ENCODE assay signal across 14 cellular contexts in genomic region chr3:71690222-71690821, GRCh38. TPM values are rescaled to one million over a fixed set of nuclear protein-coding genes. Genes with fewer than 3 reads are reported as not detected.
DNase-seq lines count a peak whose midpoint lies in the region; ATAC-seq, FAIRE-seq and TF ChIP-seq lines count a peak whose summit lies in the region.
"Had no signal": no experiment of that assay in that cellular context is flagged by ENCODE, and none has a peak within 500 bp of the region (broad histone marks: within the 10 kb centered on the region; RNA-seq: fewer than 3 reads in every experiment).

No MANE protein-coding gene starts in this region.

- H3K27ac ChIP-seq in CD8-positive, alpha-beta T cell (ENCODE audit: low read depth, low read length), result no peak overlapping the region
- no peak overlapping the region for H3K27ac ChIP-seq in neuronal stem cell (replicated peaks; ENCODE audit: low read length)
- H3K27ac ChIP-seq: skin epidermis had no signal

- H3K4ac ChIP-seq in neuronal stem cell (ENCODE audit: low read length), result no peak overlapping the region

- no peak overlapping the region for H3K4me3 ChIP-seq in CD8-positive, alpha-beta T cell (ENCODE audit: low read depth, low read length)
- H3K4me3 ChIP-seq in neuronal stem cell (ENCODE audit: low read length in 2 of 2), result no peak overlapping the region
- H3K4me3 ChIP-seq: skin epidermis had no signal

- peak overlapping the region; percentile 29 for H3K27ac Mint-ChIP-seq in CD8-positive, alpha-beta T cell
- no peak overlapping the region for H3K27ac Mint-ChIP-seq in CD14-positive monocyte
- H3K27ac Mint-ChIP-seq: immature natural killer cell had no signal

- CTCF ChIA-PET in CD8-positive, alpha-beta T cell (lab: Charles Lee), result no interaction called here

- H3K79me1 ChIP-seq in neuronal stem cell (ENCODE audit: low read depth, low read length), result no peaks in the 10 kb centered on the region

- no peak overlapping the region for H3K23ac ChIP-seq in neuronal stem cell (ENCODE audit: low read depth, low read length, poor library complexity)

- H2BK120ac ChIP-seq in neuronal stem cell (ENCODE audit: low read depth, low read length), result no peak overlapping the region

- POLR2A ChIA-PET in CD8-positive, alpha-beta T cell (lab: Charles Lee), result interaction anchor here (0.7 kb wide), 1 partner anchor 1140 kb away, joined by 4 read pairs; no protein-coding TSS in a partner anchor

- intact Hi-C loops in CD8-positive, alpha-beta T cell (cut with DNase I, micrococcal nuclease), result no loop called here
- intact Hi-C loops in CD14-positive monocyte (cut with micrococcal nuclease), result no loop called here

- TF ChIP-seq CTCF in CD8-positive, alpha-beta T cell (IDR thresholded peaks at IDR 0.05), result no peak
- no peak for TF ChIP-seq CTCF in CD14-positive monocyte (IDR thresholded peaks at IDR 0.05)

- no peak overlapping the region for H3K14ac ChIP-seq in neuronal stem cell (ENCODE audit: low read length)

- H3K27me3 Mint-ChIP-seq in CD8-positive, alpha-beta T cell (ENCODE audit: low read depth), result no peaks in the 10 kb centered on the region
- H3K27me3 Mint-ChIP-seq in CD14-positive monocyte (ENCODE audit: low read depth in 3 of 3), result no peaks in the 10 kb centered on the region

- no peak overlapping the region for H2BK12ac ChIP-seq in neuronal stem cell (ENCODE audit: low read length)

- H2AK5ac ChIP-seq in neuronal stem cell (ENCODE audit: low read depth, low read length), result no peak overlapping the region

- no peak overlapping the region for H3K4me2 ChIP-seq in neuronal stem cell (ENCODE audit: insufficient read depth, low read length, poor library complexity, severe bottlenecking)

- peaks cover 8% of the 10 kb centered on the region for H3K4me1 Mint-ChIP-seq in CD8-positive, alpha-beta T cell (ENCODE audit: low read depth)
- H3K4me1 Mint-ChIP-seq in CD14-positive monocyte, result no peaks in the 10 kb centered on the region

- H2BK15ac ChIP-seq in neuronal stem cell (ENCODE audit: low read length), result no peak overlapping the region

- H3K36me3 Mint-ChIP-seq in CD8-positive, alpha-beta T cell, result peaks cover 88% of the 10 kb centered on the region
- H3K36me3 Mint-ChIP-seq in CD14-positive monocyte, result peaks cover 71 to 92% of the 10 kb centered on the region in 2 donors

- DNase-seq in CD8-positive, alpha-beta T cell, result no peak
- DNase-seq in RCC 7860 (ENCODE audit: low spot score) (peak; percentile 60), fibroblast of peridontal ligament (ENCODE audit: extremely low read depth) (peak; percentile 51), neuronal stem cell (ENCODE audit: low spot score) (no peak), CD14-positive monocyte (ENCODE audit: low spot score) (no peak), DMS79 treated with DMSO at 0.1 percent for 48 hours (lab: John Stamatoyannopoulos, UW) (no peak)
- DNase-seq in activated CD4-positive, alpha-beta T cell treated with anti-CD3 and anti-CD28 coated beads for 4 hours, result no peak
- no peak for DNase-seq in activated effector memory CD4-positive, alpha-beta T cell treated with anti-CD3 and anti-CD28 coated beads, Interleukin-2, amount 50 U/mL, for 16 hours
- DNase-seq: activated CD4-positive, alpha-beta T cell treated with anti-CD3 and anti-CD28 coated beads for 1 hour; DMS79; immature natural killer cell; OCI-M1; stimulated activated naive CD4-positive, alpha-beta T cell treated with Interleukin-2 at 50 U/mL for 16 hours had no signal

- no peaks in the 10 kb centered on the region for H3K4me1 ChIP-seq in CD8-positive, alpha-beta T cell (ENCODE audit: insufficient read depth, low read length)
- H3K4me1 ChIP-seq in neuronal stem cell (ENCODE audit: control insufficient read depth in 2 of 2, insufficient read depth in 1 of 2, low read depth in 1 of 2, low read length in 2 of 2), result peaks cover 6 to 9% of the 10 kb centered on the region in 2 donors

- H3K27me3 ChIP-seq in CD8-positive, alpha-beta T cell (ENCODE audit: insufficient read depth, low read length), result no peaks in the 10 kb centered on the region
- no peaks in the 10 kb centered on the region for H3K27me3 ChIP-seq in neuronal stem cell (ENCODE audit: control insufficient read depth in 3 of 3, insufficient read depth in 3 of 3, low read depth in 1 of 3, low read length in 3 of 3)

- H3K9ac ChIP-seq in neuronal stem cell (ENCODE audit: low read depth, low read length, poor library complexity), result no peak overlapping the region

- no peak overlapping the region for H4K91ac ChIP-seq in neuronal stem cell (ENCODE audit: low read depth, low read length, poor library complexity)

- peak; percentile 93 for FAIRE-seq in RCC 7860 (lab: Jason Lieb, UNC)

- H3K36me3 ChIP-seq in CD8-positive, alpha-beta T cell (ENCODE audit: insufficient read depth, low read length), result peaks cover 21% of the 10 kb centered on the region
- no peaks in the 10 kb centered on the region for H3K36me3 ChIP-seq in neuronal stem cell (replicated peaks in 1 of 2; ENCODE audit: control insufficient read depth in 2 of 2, insufficient read depth in 2 of 2, low read length in 2 of 2)

- WGBS in neuronal stem cell (ENCODE audit: extremely low coverage in 2 of 2, insufficient read length in 2 of 2, insufficient replicate concordance in 1 of 2), 2 donors, result no CpG with 5 or more reads among the region's 4 CpGs

- no peak overlapping the region for H3K4me3 Mint-ChIP-seq in CD8-positive, alpha-beta T cell
- no peak overlapping the region for H3K4me3 Mint-ChIP-seq in CD14-positive monocyte
- H3K4me3 Mint-ChIP-seq: immature natural killer cell had no signal

- no peaks in the 10 kb centered on the region for H3K9me3 ChIP-seq in CD8-positive, alpha-beta T cell (ENCODE audit: low read length)
- no peaks in the 10 kb centered on the region for H3K9me3 ChIP-seq in neuronal stem cell (replicated peaks in 1 of 2; ENCODE audit: control insufficient read depth in 2 of 2, insufficient read depth in 1 of 2, low read depth in 1 of 2, low read length in 2 of 2)

- no peak overlapping the region for H2BK5ac ChIP-seq in neuronal stem cell (ENCODE audit: low read length)

- H2AFZ ChIP-seq in neuronal stem cell (ENCODE audit: low read length), result peak overlapping the region; percentile 8

- no peaks in the 10 kb centered on the region for H3K9me3 Mint-ChIP-seq in CD8-positive, alpha-beta T cell
- H3K9me3 Mint-ChIP-seq in CD14-positive monocyte, result no peaks in the 10 kb centered on the region
- H3K9me3 Mint-ChIP-seq: immature natural killer cell had no signal

- no peak overlapping the region for H4K8ac ChIP-seq in neuronal stem cell (ENCODE audit: low read depth, low read length)

- H3K18ac ChIP-seq in neuronal stem cell (ENCODE audit: low read length), result no peak overlapping the region

- ATAC-seq in CD8-positive, alpha-beta T cell, result no peak

RNA-seq across cellular contexts. Expression of gene EIF4E3, which starts 34.9 kb away (rescaled TPM):
- total RNA-seq in CD8-positive, alpha-beta T cell, result 10 to 100 TPM; 33.0 to 34.5 TPM
- 9.8 TPM for polyA plus RNA-seq in neuronal stem cell (2013, experiment 1 of 2)
- 10.8 TPM for polyA plus RNA-seq in neuronal stem cell (2013, experiment 2 of 2)
- polyA plus RNA-seq in CD14-positive monocyte, result 100 to 1,000 TPM in 1 of 2 donors, 10 to 100 TPM in 1; 58.6 to 111 TPM

Comparison
In these comparisons a context has a peak if more than half of its experiments do, and no peak if none do; other contexts are left out.
1. DNase-seq: peak in RCC 7860 (single experiment) and fibroblast of peridontal ligament (single experiment); none in CD8-positive, alpha-beta T cell (0 of 7), neuronal stem cell (single experiment), activated CD4-positive, alpha-beta T cell treated with anti-CD3 and anti-CD28 coated beads for 4 hours (0 of 2), CD14-positive monocyte (single experiment), activated effector memory CD4-positive, alpha-beta T cell treated with anti-CD3 and anti-CD28 coated beads, Interleukin-2, amount 50 U/mL, for 16 hours (single experiment) and DMS79 treated with DMSO at 0.1 percent for 48 hours (single experiment).